In genomic region chr2:190354003-190354690, GRCh38 we compare ENCODE assay signal across 17 cellular contexts. TPM values are rescaled to one million over a fixed set of nuclear protein-coding genes. Genes with fewer than 3 reads are reported as not detected.
DNase-seq lines count a peak whose midpoint lies in the region; ATAC-seq and TF ChIP-seq lines count a peak whose summit lies in the region.
"Had no signal": no experiment of that assay in that cellular context is flagged by ENCODE, and none has a peak within 500 bp of the region (broad histone marks: within the 10 kb centered on the region; RNA-seq: fewer than 3 reads in every experiment).

No MANE protein-coding gene starts in this region.

- H3K27ac ChIP-seq in suprapubic skin = peak overlapping the region; percentile 74
- H3K27ac ChIP-seq: 22Rv1, SJCRH30 had no signal

- TF ChIP-seq CTCF in mesothelial cell of epicardium (IDR thresholded peaks at IDR 0.05; ENCODE audit: unreplicated experiment) (no peak), suprapubic skin (IDR thresholded peaks at IDR 0.05) (no peak)

- TF ChIP-seq EP300 in suprapubic skin (IDR thresholded peaks at IDR 0.05) = no peak

- no peaks in the 10 kb centered on the region for H3K27me3 ChIP-seq in suprapubic skin
- H3K27me3 ChIP-seq: SJCRH30, upper lobe of right lung had no signal

- peaks cover 50% of the 10 kb centered on the region for H3K4me1 Mint-ChIP-seq in mesothelial cell of epicardium

- peaks cover 68% of the 10 kb centered on the region for H3K4me1 ChIP-seq in suprapubic skin

- DNase-seq in DMS 273 (lab: John Stamatoyannopoulos, UW; ENCODE audit: unreplicated experiment) (peak; percentile 40), DMS 273 treated with DMSO at 0.1 percent for 48 hours (lab: John Stamatoyannopoulos, UW) (no peak), fibroblast of gingiva (ENCODE audit: low read depth) (peak; percentile 29), mesothelial cell of epicardium (ENCODE audit: low spot score in 2 of 2, unreplicated experiment in 2 of 2) (no peak), suprapubic skin (ENCODE audit: low spot score in 2 of 2) (no peak), HCEC 1CT (no peak), NOMO-1 treated with DMSO at 0.1 percent for 48 hours (lab: John Stamatoyannopoulos, UW; ENCODE audit: unreplicated experiment) (no peak)
- DNase-seq: activated CD4-positive, alpha-beta memory T cell treated with anti-CD3 and anti-CD28 coated beads for 36 hours; foreskin melanocyte; islet precursor cell; naive B cell; SJCRH30; stimulated activated CD8-positive, alpha-beta memory T cell treated with anti-CD3 and anti-CD28 coated beads, Interleukin-4, amount 100 ng/mL, for 48 hours; upper lobe of right lung had no signal

- 43% methylated on average over 12 of the region's 12 CpGs for WGBS in suprapubic skin

- no peak overlapping the region for H3K4me3 ChIP-seq in suprapubic skin
- H3K4me3 ChIP-seq: SJCRH30, upper lobe of right lung had no signal

- H3K36me3 ChIP-seq in suprapubic skin = no peaks in the 10 kb centered on the region
- H3K36me3 ChIP-seq: upper lobe of right lung had no signal

- no peaks in the 10 kb centered on the region for H3K9me3 Mint-ChIP-seq in mesothelial cell of epicardium
- H3K9me3 Mint-ChIP-seq: activated CD4-positive, alpha-beta memory T cell treated with anti-CD3 and anti-CD28 coated beads for 36 hours; dendritic cell treated with granulocyte-macrophage colony-stimulating factor and Interleukin-4, amounts not matched to agents 40 ng/mL and 50 ng/mL, for 4 days; naive B cell had no signal

- no peaks in the 10 kb centered on the region for H3K36me3 Mint-ChIP-seq in mesothelial cell of epicardium
- H3K36me3 Mint-ChIP-seq: naive B cell had no signal

- H3K27me3 Mint-ChIP-seq in mesothelial cell of epicardium (ENCODE audit: low read depth) = no peaks in the 10 kb centered on the region
- H3K27me3 Mint-ChIP-seq: activated CD4-positive, alpha-beta memory T cell treated with anti-CD3 and anti-CD28 coated beads for 36 hours; dendritic cell treated with granulocyte-macrophage colony-stimulating factor and Interleukin-4, amounts not matched to agents 40 ng/mL and 50 ng/mL, for 4 days; naive B cell had no signal

- no peaks in the 10 kb centered on the region for H3K9me3 ChIP-seq in suprapubic skin
- H3K9me3 ChIP-seq: SJCRH30, upper lobe of right lung had no signal

- H3K27ac Mint-ChIP-seq in mesothelial cell of epicardium = peak overlapping the region; percentile 75
- H3K27ac Mint-ChIP-seq: activated CD4-positive, alpha-beta memory T cell treated with anti-CD3 and anti-CD28 coated beads for 36 hours; naive B cell had no signal

- no peak for TF ChIP-seq POLR2A in suprapubic skin (IDR thresholded peaks at IDR 0.05)

- no peak for ATAC-seq in HG03135 (IDR thresholded peaks at IDR 0.05; ENCODE audit: unreplicated experiment)

- no peak overlapping the region for H3K4me3 Mint-ChIP-seq in mesothelial cell of epicardium
- H3K4me3 Mint-ChIP-seq: activated CD4-positive, alpha-beta memory T cell treated with anti-CD3 and anti-CD28 coated beads for 36 hours; dendritic cell treated with granulocyte-macrophage colony-stimulating factor and Interleukin-4, amounts not matched to agents 40 ng/mL and 50 ng/mL, for 4 days; naive B cell had no signal

RNA-seq across cellular contexts. Expression of gene INPP1, which starts 10.8 kb away (rescaled TPM):
- total RNA-seq in mesothelial cell of epicardium (18.4 to 20.6 TPM (median 20.3 TPM) in 3 replicates), suprapubic skin (10 to 100 TPM; 14.0 to 26.5 (median 17.5) TPM)

RNA-seq across cellular contexts. Expression of gene HIBCH, which starts 34.5 kb away (rescaled TPM):
- total RNA-seq in mesothelial cell of epicardium (55.7 to 64.0 TPM (median 58.8 TPM) in 3 replicates), suprapubic skin (10 to 100 TPM; 22.9 to 30.4 (median 24.9) TPM)

RNA-seq across cellular contexts. Expression of gene MFSD6, which starts 54.0 kb away (rescaled TPM):
- total RNA-seq in mesothelial cell of epicardium = 10.9 to 12.6 TPM (median 11.7 TPM) in 3 replicates
- total RNA-seq in suprapubic skin = 100 to 1,000 TPM; 182 to 295 (median 199) TPM

Comparison
In these comparisons a context has a peak if more than half of its experiments do, and no peak if none do; other contexts are left out.
1. DNase-seq: peak in DMS 273 (single experiment) and fibroblast of gingiva (single experiment); none in DMS 273 treated with DMSO at 0.1 percent for 48 hours (single experiment), mesothelial cell of epicardium (0 of 2), suprapubic skin (0 of 2), HCEC 1CT (single experiment) and NOMO-1 treated with DMSO at 0.1 percent for 48 hours (single experiment).
2. RNA of gene MFSD6, which starts 54.0 kb away (total RNA-seq): 182 to 295 TPM in suprapubic skin; 10.9 to 12.6 TPM in mesothelial cell of epicardium; every median in the first group is over 10 times any median in the second.